8 cellular contexts compared by ENCODE assay signal in genomic region chr15:35078221-35078915, GRCh38. TPM values are rescaled to one million over a fixed set of nuclear protein-coding genes. Genes with fewer than 3 reads are reported as not detected.
DNase-seq lines count a peak whose midpoint lies in the region; ATAC-seq and TF ChIP-seq lines count a peak whose summit lies in the region.

No MANE protein-coding gene starts in this region.

- no peaks in the 10 kb centered on the region for H3F3A ChIP-seq in PC-3 (ENCODE audit: low read length, unreplicated experiment)

- DNase-seq in SIG-M5 treated with dmso at 0.1 percent for 504 hours (lab: John Stamatoyannopoulos, UW; ENCODE audit: unreplicated experiment), result peak; percentile 46
- no peak for DNase-seq in SIG-M5 (lab: John Stamatoyannopoulos, UW)
- DNase-seq in PC-3, result peak; percentile 71
- DNase-seq in astrocyte of the spinal cord (ENCODE audit: low read depth, low spot score), result peak; percentile 51
- DNase-seq in spleen, result no peak

- TF ChIP-seq CTCF in PC-3 (conservative IDR thresholded peaks at IDR 0.05; ENCODE audit: low read depth, low read length) (peak; percentile 91), astrocyte of the spinal cord (IDR thresholded peaks at IDR 0.05; ENCODE audit: low read depth, low read length) (peak; percentile 73), spleen (IDR thresholded peaks at IDR 0.05 in 8 of 11, conservative IDR thresholded peaks at IDR 0.05 in 3 of 11) (peak in 10 of 11 experiments; percentile 41 to 81 (median 74))

- H3K36me3 ChIP-seq in PC-3 (ENCODE audit: low read depth, low read length), result no peaks in the 10 kb centered on the region
- no peaks in the 10 kb centered on the region for H3K36me3 ChIP-seq in iPS-15b (ENCODE audit: control insufficient read depth, insufficient read depth, low read length)
- H3K36me3 ChIP-seq in spleen, result no peaks in the 10 kb centered on the region

- WGBS in spleen, 5 donors, result 28 to 38% (median 36%) methylated on average over 6 of the region's 6 CpGs

- ATAC-seq in HG03460 (IDR thresholded peaks at IDR 0.05; ENCODE audit: unreplicated experiment), result peak; percentile 54
- ATAC-seq in PC-3, result peak; percentile 84
- no peak for ATAC-seq in GM18861 (IDR thresholded peaks at IDR 0.05; ENCODE audit: unreplicated experiment)

- H3K79me2 ChIP-seq in PC-3 (ENCODE audit: low read length), result no peaks in the 10 kb centered on the region

- CTCF ChIA-PET in PC-3 (lab: Charles Lee), result interaction anchor here (0.5 to 1.3 kb wide), 5 partner anchors 208 to 390 kb away, joined by 3 to 6 read pairs (median 4); no protein-coding TSS in a partner anchor

- intact Hi-C loops in PC-3 (cut with micrococcal nuclease), result loop anchor here (1.0 to 5.0 kb wide), 5 partner anchors 128 to 439 kb away; no protein-coding TSS in a partner anchor
- intact Hi-C loops in spleen (cut with DNase I; ENCODE audit: low total_unique reads), result loop anchor here (10.0 kb wide), 1 partner anchor 376 kb away; no protein-coding TSS in a partner anchor

- no TSS peak for BruUV-seq in PC-3 (replicated peaks; lab: Mats Ljungman, UMichigan)

- no peak overlapping the region for H3K4me3 ChIP-seq in PC-3 (ENCODE audit: low read length)
- H3K4me3 ChIP-seq in astrocyte of the spinal cord (ENCODE audit: low read depth, low read length), result no peak overlapping the region
- no peak overlapping the region for H3K4me3 ChIP-seq in iPS-15b (ENCODE audit: low read depth, low read length)
- H3K4me3 ChIP-seq in spleen, result no peak overlapping the region

- TF ChIP-seq POLR2A in spleen (IDR thresholded peaks at IDR 0.05), result no peak

- no peaks in the 10 kb centered on the region for H3K4me1 ChIP-seq in PC-3 (ENCODE audit: insufficient read depth, low read length)
- no peaks in the 10 kb centered on the region for H3K4me1 ChIP-seq in iPS-15b (ENCODE audit: control insufficient read depth, insufficient read depth, low read length)
- H3K4me1 ChIP-seq in spleen, result no peaks in the 10 kb centered on the region

- no peaks in the 10 kb centered on the region for H4K20me1 ChIP-seq in PC-3 (ENCODE audit: low read length)

- no peaks in the 10 kb centered on the region for H3K9me3 ChIP-seq in PC-3 (ENCODE audit: low read length)
- no peaks in the 10 kb centered on the region for H3K9me3 ChIP-seq in iPS-15b (ENCODE audit: control insufficient read depth, insufficient read depth, low read length)
- peaks cover 0 to 17% (median 8%) of the 10 kb centered on the region in 8 donors for H3K9me3 ChIP-seq in spleen

- peak overlapping the region; percentile 13; the same call in 1 of the 2 replicates for H2AFZ ChIP-seq in PC-3 (ENCODE audit: low read length)

- H3K27ac ChIP-seq in PC-3 (ENCODE audit: low read length), result no peak overlapping the region
- no peak overlapping the region for H3K27ac ChIP-seq in spleen

- POLR2A ChIA-PET in PC-3 (lab: Charles Lee; ENCODE audit: unreplicated experiment), result no interaction called here

- H3K27me3 ChIP-seq in PC-3 (ENCODE audit: low read length) (no peaks in the 10 kb centered on the region), iPS-15b (ENCODE audit: control insufficient read depth, insufficient read depth, low read length) (no peaks in the 10 kb centered on the region), spleen (replicated peaks in 1 of 7) (no peaks in the 10 kb centered on the region)

- H3K4me2 ChIP-seq in PC-3 (ENCODE audit: low read length), result 0 out of 2 replicates have a peak overlapping the region, but pooled peaks have one; percentile 4

- in situ Hi-C loops in astrocyte of the spinal cord (cut with HindIII; ENCODE audit: low sequenced_read_pairs), result no loop called here

- no peak overlapping the region for H3K9ac ChIP-seq in PC-3 (ENCODE audit: low read length)
- peak overlapping the region; percentile 26 for H3K9ac ChIP-seq in iPS-15b (ENCODE audit: low read depth, low read length)

- H3K9me2 ChIP-seq in PC-3 (replicated peaks; ENCODE audit: low read length), result no peaks in the 10 kb centered on the region

RNA-seq across cellular contexts. Expression of gene NANOGP8, which starts 6.7 kb away (rescaled TPM):
- not detected in 2 replicates for total RNA-seq in PC-3 (2014; rRNA removed)
- 1 to 10 TPM in 3 of 7 donors, under 1 TPM in 2, not detected in 2; 0.50 to 4.4 (median 1.1) TPM for total RNA-seq in spleen
- not detected for polyA plus RNA-seq in spleen

Comparison
In these comparisons a context has a peak if more than half of its experiments do, and no peak if none do; other contexts are left out.
1. DNase-seq: peak in SIG-M5 treated with dmso at 0.1 percent for 504 hours (single experiment), PC-3 (single experiment) and astrocyte of the spinal cord (single experiment); none in SIG-M5 (single experiment) and spleen (single experiment).
2. Peak in every context shown above with its lines, with median percentiles within 50 percentile points of each other: CTCF ChIP-seq.